Comparison of ENCODE assay signal across 8 cellular contexts in genomic region chr12:15787801-15788200, GRCh38. TPM values are rescaled to one million over a fixed set of nuclear protein-coding genes. Genes with fewer than 3 reads are reported as not detected.
DNase-seq lines count a peak whose midpoint lies in the region; ATAC-seq, FAIRE-seq and TF ChIP-seq lines count a peak whose summit lies in the region.

No MANE protein-coding gene starts in this region.

- no peak for FAIRE-seq in GM12878 (lab: Jason Lieb, UNC)

- H3K4me1 ChIP-seq in GM12878 (ENCODE audit: control insufficient read depth, insufficient read depth, low read length) (no peaks in the 10 kb centered on the region), lower lobe of right lung (no peaks in the 10 kb centered on the region), tibial artery (peaks cover 0 to 37% (median 10%) of the 10 kb centered on the region in 4 donors)

- BruUV-seq in GM12878 (replicated peaks; lab: Mats Ljungman, UMichigan): TSS peak; percentile 52

- H3K36me3 Mint-ChIP-seq in activated CD4-positive, alpha-beta T cell treated with anti-CD3 and anti-CD28 coated beads, Interleukin-2, amount 10 ng/mL, durations not matched to agents 7 days and 5 days (ENCODE audit: low read depth): no peaks in the 10 kb centered on the region

- SMC1A ChIA-PET in GM12878 (lab: Charles Lee; ENCODE audit: uncharacterized antibody, unreplicated experiment): interaction anchor here (0.8 to 13.4 kb wide), 20 partner anchors 10 to 216 kb away, joined by 3 to 201 read pairs (median 4); no protein-coding TSS in a partner anchor

- H3K9me3 Mint-ChIP-seq in activated CD4-positive, alpha-beta T cell treated with anti-CD3 and anti-CD28 coated beads, Interleukin-2, amount 10 ng/mL, durations not matched to agents 7 days and 5 days: no peaks in the 10 kb centered on the region

- H3K4me3 ChIP-seq in GM12878 (no peak overlapping the region; the same call in 1 of the 2 replicates), lower lobe of right lung (peak overlapping the region; percentile 87), tibial artery (peak overlapping the region; percentile 75 to 92)

- CTCF ChIA-PET in activated CD4-positive, alpha-beta T cell treated with anti-CD3 and anti-CD28 coated beads, Interleukin-2, amount 10 ng/mL, durations not matched to agents 7 days and 5 days (lab: Charles Lee): interaction anchor here (1.0 to 2.1 kb wide), 3 partner anchors 11 to 197 kb away, joined by 3 to 8 read pairs (median 5); no protein-coding TSS in a partner anchor
- CTCF ChIA-PET in GM12878 (lab: Yijun Ruan, JAX): interaction anchor here (0.8 to 6.6 kb wide), 9 partner anchors 9 to 255 kb away, joined by 3 to 61 read pairs (median 4); no protein-coding TSS in a partner anchor

- RAD21 ChIA-PET in GM12878 (lab: Charles Lee; ENCODE audit: unreplicated experiment): interaction anchor here (0.9 to 6.5 kb wide), 12 partner anchors 8 to 217 kb away, joined by 3 to 53 read pairs (median 5); no protein-coding TSS in a partner anchor

- H3K4me1 Mint-ChIP-seq in activated CD4-positive, alpha-beta T cell treated with anti-CD3 and anti-CD28 coated beads, Interleukin-2, amount 10 ng/mL, durations not matched to agents 7 days and 5 days: peaks cover 17% of the 10 kb centered on the region

- TF ChIP-seq CTCF in GM12878 (IDR thresholded peaks at IDR 0.05 in 2 of 3, conservative IDR thresholded peaks at IDR 0.05 in 1 of 3; ENCODE audit: control insufficient read depth in 2 of 3, extremely low read depth in 1 of 3, insufficient read depth in 1 of 3, low read depth in 3 of 3, low read length in 3 of 3) (no peak), lower lobe of right lung (IDR thresholded peaks at IDR 0.05) (no peak), tibial artery (IDR thresholded peaks at IDR 0.05) (no peak)

- H3K27ac ChIP-seq in GM12878 (ENCODE audit: control insufficient read depth, insufficient read depth): no peak overlapping the region
- H3K27ac ChIP-seq in lower lobe of right lung: peak overlapping the region; percentile 91
- peak overlapping the region; percentile 87 to 89 for H3K27ac ChIP-seq in tibial artery

- TF ChIP-seq EP300 in GM12878 (IDR thresholded peaks at IDR 0.05; ENCODE audit: borderline replicate concordance in 1 of 2, control insufficient read depth in 1 of 2, low read depth in 2 of 2, low read length in 2 of 2): no peak

- in situ Hi-C loops in GM12878 (cut with MboI): no loop called here

- TF ChIP-seq POLR2A in GM12878 (IDR thresholded peaks at IDR 0.05; ENCODE audit: low read depth, low read length): no peak

- no peaks in the 10 kb centered on the region for H4K20me1 ChIP-seq in GM12878 (ENCODE audit: control insufficient read depth, insufficient read depth)

- H3K36me3 ChIP-seq in GM12878 (ENCODE audit: control insufficient read depth in 2 of 2, insufficient read depth in 2 of 2, low read length in 1 of 2) (no peaks in the 10 kb centered on the region), lower lobe of right lung (no peaks in the 10 kb centered on the region), tibial artery (peaks cover 0 to 1% (median 0%) of the 10 kb centered on the region in 3 donors)

- H3K27me3 ChIP-seq in GM12878 (replicated peaks in 1 of 2; ENCODE audit: control insufficient read depth in 2 of 2, insufficient read depth in 2 of 2, low read length in 1 of 2) (peaks cover 0 to 8% of the 10 kb centered on the region in 2 experiments; a peak in 2 of 4 replicates), lower lobe of right lung (ENCODE audit: low read depth) (no peaks in the 10 kb centered on the region), tibial artery (no peaks in the 10 kb centered on the region)

- DNase-seq in activated CD4-positive, alpha-beta T cell treated with anti-CD3 and anti-CD28 coated beads, Interleukin-2, amount 10 ng/mL, durations not matched to agents 7 days and 5 days: no peak
- no peak for DNase-seq in activated CD4-positive, alpha-beta T cell treated with anti-CD3 and anti-CD28 coated beads for 1 hour
- DNase-seq in GM12878 (ENCODE audit: low read depth, low spot score): no peak
- DNase-seq in lower lobe of right lung: no peak
- no peak for DNase-seq in tibial artery
- DNase-seq in HUDEP-2 (lab: John Stamatoyannopoulos, UW; ENCODE audit: unreplicated experiment in 76 of 76): no peak
- DNase-seq in KG1 (lab: John Stamatoyannopoulos, UW): no peak

- no peak overlapping the region for H3K9ac ChIP-seq in GM12878 (ENCODE audit: control insufficient read depth, insufficient read depth, low read length)

- H3K9me3 ChIP-seq in GM12878 (replicated peaks; ENCODE audit: control insufficient read depth, insufficient read depth, low read length) (no peaks in the 10 kb centered on the region), lower lobe of right lung (no peaks in the 10 kb centered on the region), tibial artery (no peaks in the 10 kb centered on the region)

- WGBS in GM12878 (ENCODE audit: insufficient coverage, insufficient replicate concordance, low lambda C conversion rate, missing lambda C conversion rate): 72% methylated on average over 4 of the region's 4 CpGs

- no peak overlapping the region for H3K27ac Mint-ChIP-seq in activated CD4-positive, alpha-beta T cell treated with anti-CD3 and anti-CD28 coated beads, Interleukin-2, amount 10 ng/mL, durations not matched to agents 7 days and 5 days

- intact Hi-C loops in GM12878 (cut with micrococcal nuclease; ENCODE audit: unreplicated experiment) (loop anchor here (2.0 to 10.0 kb wide), 6 partner anchors 15 to 1393 kb away; no protein-coding TSS in a partner anchor), lower lobe of right lung (cut with DNase I) (no loop called here), tibial artery (cut with DNase I; ENCODE audit: low total_unique reads) (loop anchor here (10.0 kb wide), 2 partner anchors 163 to 193 kb away; no protein-coding TSS in a partner anchor)

- peaks cover 73% of the 10 kb centered on the region for H3K27me3 Mint-ChIP-seq in activated CD4-positive, alpha-beta T cell treated with anti-CD3 and anti-CD28 coated beads, Interleukin-2, amount 10 ng/mL, durations not matched to agents 7 days and 5 days

- no peak for ATAC-seq in GM12878
- ATAC-seq in lower lobe of right lung: no peak
- no peak for ATAC-seq in GM18511 (IDR thresholded peaks at IDR 0.05; ENCODE audit: unreplicated experiment)

- TF ChIP-seq RAD21 in GM12878 (IDR thresholded peaks at IDR 0.05; ENCODE audit: insufficient read depth, low read depth, low read length): no peak

- H3K4me3 Mint-ChIP-seq in activated CD4-positive, alpha-beta T cell treated with anti-CD3 and anti-CD28 coated beads, Interleukin-2, amount 10 ng/mL, durations not matched to agents 7 days and 5 days: peak overlapping the region; percentile 81

- H2AFZ ChIP-seq in GM12878 (ENCODE audit: control insufficient read depth, low read depth, low read length): no peak overlapping the region

- POLR2A ChIA-PET in activated CD4-positive, alpha-beta T cell treated with anti-CD3 and anti-CD28 coated beads, Interleukin-2, amount 10 ng/mL, durations not matched to agents 7 days and 5 days (lab: Charles Lee): no interaction called here
- POLR2A ChIA-PET in GM12878 (lab: Charles Lee): interaction anchor here (0.6 to 6.5 kb wide), 6 partner anchors 11 to 242 kb away, joined by 3 to 48 read pairs (median 4); no protein-coding TSS in a partner anchor

- H3K79me2 ChIP-seq in GM12878 (ENCODE audit: control insufficient read depth, insufficient read depth, low read length): no peaks in the 10 kb centered on the region

- 0 out of 2 replicates have a peak overlapping the region, but pooled peaks have one; percentile 81 for H3K4me2 ChIP-seq in GM12878 (ENCODE audit: control insufficient read depth, insufficient read depth)

TF ChIP-seq in GM12878, 131 proteins besides CTCF, POLR2A, EP300 and RAD21 (continues in another document):
- TF ChIP-seq CREB1 (IDR thresholded peaks at IDR 0.05; ENCODE audit: low read depth) (no peak), USF1 (IDR thresholded peaks at IDR 0.05; ENCODE audit: borderline replicate concordance, extremely low read length, insufficient read depth, low read depth, low read length) (no peak), TARDBP (IDR thresholded peaks at IDR 0.05; ENCODE audit: borderline replicate concordance) (no peak)

RNA-seq across cellular contexts. Expression of gene EPS8, which starts 1.4 kb away (rescaled TPM):
- total RNA-seq in activated CD4-positive, alpha-beta T cell treated with anti-CD3 and anti-CD28 coated beads, Interleukin-2, amount 10 ng/mL, durations not matched to agents 7 days and 5 days: 1 to 10 TPM; 2.3 to 2.4 TPM
- total RNA-seq in GM12878 (2013; cell fraction: nucleolus; rRNA removed): 263 and 269 TPM in 2 replicates
- total RNA-seq in GM12878 (2014; rRNA removed) (4.7 TPM in 2 replicates), GM12878 (2014; rRNA removed; fragmentation: Illumina TruSeq; extraction: Trizol) (3.4 and 4.7 TPM in 2 replicates), GM12878 (2021) (3.2 TPM in 2 replicates), lower lobe of right lung (72.8 TPM)
- polyA plus RNA-seq in GM12878 (2011; ENCODE audit: low read depth): 1.1 TPM
- polyA plus RNA-seq in GM12878 (2011; rRNA removed) (127 and 173 TPM in 2 replicates), GM12878 (2014; fragmentation: Illumina TruSeq; extraction: Trizol) (3.1 and 3.8 TPM in 2 replicates), GM12878 (2014; fragmentation: Nextera tagmentation; extraction: Ambion mirVana) (1 to 10 TPM; 1.3 to 1.6 TPM), GM12878 (2014; rRNA removed) (3.3 and 3.4 TPM in 2 replicates), GM12878 (2016; fragmentation: Nextera tagmentation; extraction: Ambion mirVana) (1 to 10 TPM; 2.8 to 4.2 TPM)
- 84.5 and 94.4 TPM in 2 replicates for polyA plus RNA-seq in GM12878 (2011; cell fraction: cytosol; rRNA removed)
- polyA plus RNA-seq in GM12878 (2011; cell fraction: nucleus; rRNA removed): 107 and 156 TPM in 2 replicates
- polyA plus RNA-seq in GM12878 (2012): 1.3 and 1.9 TPM in 2 replicates
- polyA minus RNA-seq in GM12878 (2011; rRNA and poly(A)+ RNA removed): 188 and 261 TPM in 2 replicates
- polyA minus RNA-seq in GM12878 (2011; cell fraction: cytosol; rRNA and poly(A)+ RNA removed): 42.4 and 55.6 TPM in 2 replicates
- 108 and 162 TPM in 2 replicates for polyA minus RNA-seq in GM12878 (2011; cell fraction: nucleus; rRNA and poly(A)+ RNA removed)
